ENCODE assay signal across 7 cellular contexts in the genomic region with DNA sequence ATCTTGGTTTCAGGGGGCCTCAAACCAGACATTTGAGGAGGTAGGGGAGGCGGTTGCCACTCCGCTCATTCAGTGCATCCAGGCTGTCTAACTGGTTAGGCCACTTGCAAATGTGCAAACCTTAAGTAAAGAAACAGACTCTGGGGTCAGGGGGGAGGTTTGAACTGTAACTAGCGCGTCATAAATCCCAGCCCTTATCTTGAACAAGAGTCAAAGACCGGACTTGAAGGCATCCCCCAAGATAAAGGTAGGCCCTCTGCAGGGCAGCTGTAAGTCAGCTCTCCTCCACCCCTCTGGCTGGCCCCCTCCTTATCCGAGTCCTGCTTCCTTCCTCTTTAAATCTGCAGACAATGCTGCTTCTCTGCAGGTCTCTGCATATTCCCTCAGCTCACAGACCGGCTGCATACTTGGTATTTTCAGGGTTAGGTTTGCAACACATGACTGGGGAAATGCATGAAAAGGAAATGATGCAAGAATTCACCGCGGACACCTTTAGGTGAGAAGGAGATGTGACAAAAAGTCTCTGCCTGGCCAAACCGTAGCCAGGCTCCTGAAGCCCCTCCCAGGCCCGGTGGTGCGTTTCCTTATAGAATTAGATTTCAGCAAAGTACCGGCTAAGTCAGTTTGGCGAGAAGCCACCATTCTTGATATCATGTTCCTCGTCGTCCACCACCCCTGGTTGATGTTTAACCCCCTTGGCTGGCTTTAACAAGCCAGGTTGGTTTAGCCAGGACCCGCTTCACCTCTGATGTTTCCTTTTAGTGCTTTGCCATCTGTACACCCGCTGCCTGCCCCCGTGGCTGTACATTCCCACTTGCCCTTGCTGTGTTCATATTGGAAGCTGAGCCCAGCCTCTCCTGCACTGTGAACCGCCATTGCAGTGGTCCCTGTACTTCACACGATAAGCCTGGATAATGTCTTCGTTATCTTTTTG.
DNase-seq lines count a peak whose midpoint lies in the region; ATAC-seq and TF ChIP-seq lines count a peak whose summit lies in the region.
"Not testable (repeated sequence)": the region's sequence is repeated elsewhere in the genome, so short reads cannot be mapped to it uniquely, and the experiment has no call there.

No MANE protein-coding gene starts in this region.

- peaks cover 12% of the 10 kb centered on the region; the same call in 1 of the 2 replicates for H3K4me1 ChIP-seq in iPS-20b (ENCODE audit: insufficient read depth, low read length)

- not testable (repeated sequence) for H3K27me3 Mint-ChIP-seq in nephron progenitor cell (ENCODE audit: low read depth, poor library complexity)

- not testable (repeated sequence) for TF ChIP-seq CTCF in VCaP (conservative IDR thresholded peaks at IDR 0.05); choroid plexus epithelial cell (conservative IDR thresholded peaks at IDR 0.05; ENCODE audit: low read depth, low read length); nephron progenitor cell (IDR thresholded peaks at IDR 0.05)

- not testable (repeated sequence) for H3K9me3 ChIP-seq in iPS-20b (ENCODE audit: insufficient read depth, low read depth, low read length)

- peaks cover 19% of the 10 kb centered on the region for H3K9me3 Mint-ChIP-seq in nephron progenitor cell

- H3K9ac ChIP-seq in iPS-20b (ENCODE audit: low read depth, low read length) = peak overlapping the region; percentile 74; the same call in 1 of the 2 replicates

- peak; percentile 80 for ATAC-seq in GM18511 (IDR thresholded peaks at IDR 0.05; ENCODE audit: unreplicated experiment)
- peak; percentile 62 for ATAC-seq in HG03103 (IDR thresholded peaks at IDR 0.05; ENCODE audit: low read depth, unreplicated experiment)

- not testable (repeated sequence) for H3K4me3 ChIP-seq in choroid plexus epithelial cell (ENCODE audit: low read depth, low read length); iPS-20b (ENCODE audit: low read length)

- H3K27ac ChIP-seq in VCaP (peak overlapping the region; percentile 97), iPS-20b (ENCODE audit: low read length) (peak overlapping the region; percentile 84)

- peak overlapping the region; percentile 80 for H3K27ac Mint-ChIP-seq in nephron progenitor cell

- H3K27me3 ChIP-seq in iPS-20b (ENCODE audit: insufficient read depth, low read length) = not testable (repeated sequence)

- peaks cover 42% of the 10 kb centered on the region for H3K4me1 Mint-ChIP-seq in nephron progenitor cell

- peaks cover 33% of the 10 kb centered on the region for H3K36me3 Mint-ChIP-seq in nephron progenitor cell (ENCODE audit: low read depth)

- not testable (repeated sequence) for H3K36me3 ChIP-seq in iPS-20b (ENCODE audit: insufficient read depth, low read depth, low read length)

- DNase-seq in NCI-H526 treated with DMSO at 0.1 percent for 48 hours (lab: John Stamatoyannopoulos, UW) = peak; percentile 74
- DNase-seq in choroid plexus epithelial cell (ENCODE audit: low read depth) = peak; percentile 19
- peak; percentile 20 for DNase-seq in nephron progenitor cell

- peak overlapping the region; percentile 50 for H3K4me3 Mint-ChIP-seq in nephron progenitor cell

Comparison
In these comparisons a context has a peak if more than half of its experiments do, and no peak if none do; other contexts are left out.
1. DNase-seq: peak in every context shown above with its lines; median percentile 74 in NCI-H526 treated with DMSO at 0.1 percent for 48 hours; 20 in nephron progenitor cell; 19 in choroid plexus epithelial cell.